10 cellular contexts compared by ENCODE assay signal in genomic region chr11:85810521-85810870, GRCh38. TPM values are rescaled to one million over a fixed set of nuclear protein-coding genes. Genes with fewer than 3 reads are reported as not detected.
DNase-seq lines count a peak whose midpoint lies in the region; ATAC-seq, FAIRE-seq and TF ChIP-seq lines count a peak whose summit lies in the region.
"Had no signal": no experiment of that assay in that cellular context is flagged by ENCODE, and none has a peak within 500 bp of the region (broad histone marks: within the 10 kb centered on the region; RNA-seq: fewer than 3 reads in every experiment).

No MANE protein-coding gene starts in this region.

- dilution Hi-C loops in keratinocyte (cut with MboI; ENCODE audit: extremely low pct_ligation_motif_present, low sequenced_read_pairs), result no loop called here

- DNase-seq in HL-60 (ENCODE audit: low read depth in 1 of 2, low spot score in 1 of 2) (no peak), keratinocyte (ENCODE audit: low read depth, low spot score) (no peak), SHP77 treated with DMSO at 0.1 percent for 48 hours (lab: John Stamatoyannopoulos, UW) (no peak), Ammon's horn (ENCODE audit: low spot score) (no peak)
- no peak for DNase-seq in activated naive CD8-positive, alpha-beta T cell treated with anti-CD3 and anti-CD28 coated beads, Interleukin-2, amount 10 ng/mL, durations not matched to agents 7 days and 5 days

- H3K4me1 ChIP-seq in keratinocyte (ENCODE audit: control insufficient read depth, extremely low read depth, insufficient read depth, low read length) (peaks cover 32% of the 10 kb centered on the region), subcutaneous abdominal adipose tissue (ENCODE audit: control insufficient read depth in 5 of 5, insufficient read depth in 5 of 5, low read length in 5 of 5) (peaks cover 0 to 19% (median 16%) of the 10 kb centered on the region in 5 donors)

- H3K4me1 Mint-ChIP-seq in activated naive CD8-positive, alpha-beta T cell treated with anti-CD3 and anti-CD28 coated beads, Interleukin-2, amount 10 ng/mL, durations not matched to agents 7 days and 5 days, result peaks cover 24% of the 10 kb centered on the region

- no peaks in the 10 kb centered on the region for H3K9me3 Mint-ChIP-seq in activated naive CD8-positive, alpha-beta T cell treated with anti-CD3 and anti-CD28 coated beads, Interleukin-2, amount 10 ng/mL, durations not matched to agents 7 days and 5 days

- H3K79me2 ChIP-seq in keratinocyte (ENCODE audit: control insufficient read depth, insufficient read depth, low read length), result no peaks in the 10 kb centered on the region

- no peaks in the 10 kb centered on the region for H3K9me1 ChIP-seq in keratinocyte (ENCODE audit: control insufficient read depth, extremely low read depth, insufficient read depth, low read length)

- H3K36me3 Mint-ChIP-seq in activated naive CD8-positive, alpha-beta T cell treated with anti-CD3 and anti-CD28 coated beads, Interleukin-2, amount 10 ng/mL, durations not matched to agents 7 days and 5 days, result peaks cover 2% of the 10 kb centered on the region

- H3K27ac ChIP-seq in HL-60 (replicated peaks), result no peak overlapping the region
- H3K27ac ChIP-seq in keratinocyte (ENCODE audit: control insufficient read depth, insufficient read depth, low read length), result no peak overlapping the region
- H3K27ac ChIP-seq in subcutaneous abdominal adipose tissue (ENCODE audit: low read depth, low read length), result no peak overlapping the region

- H3K9ac ChIP-seq in keratinocyte (ENCODE audit: control insufficient read depth, extremely low read depth, insufficient read depth, low read length) (peak overlapping the region; percentile 51), subcutaneous abdominal adipose tissue (ENCODE audit: low read length in 5 of 5) (peak overlapping the region; percentile 11 to 79 (median 74))

- H3K27me3 Mint-ChIP-seq in activated naive CD8-positive, alpha-beta T cell treated with anti-CD3 and anti-CD28 coated beads, Interleukin-2, amount 10 ng/mL, durations not matched to agents 7 days and 5 days, result peaks cover 20% of the 10 kb centered on the region

- H3K9me3 ChIP-seq in keratinocyte (ENCODE audit: control insufficient read depth, low read depth, low read length), result no peaks in the 10 kb centered on the region
- no peaks in the 10 kb centered on the region for H3K9me3 ChIP-seq in subcutaneous abdominal adipose tissue (ENCODE audit: control insufficient read depth in 5 of 5, low read length in 5 of 5)

- peak overlapping the region; percentile 47 for H3K4me3 ChIP-seq in HL-60 (replicated peaks; ENCODE audit: insufficient read depth, low read length)
- H3K4me3 ChIP-seq in keratinocyte (ENCODE audit: control insufficient read depth in 2 of 3, extremely low read depth in 1 of 3, insufficient read depth in 2 of 3, low read depth in 1 of 3, low read length in 3 of 3), result peak overlapping the region; percentile 45 to 77 (median 64)
- H3K4me3 ChIP-seq in subcutaneous abdominal adipose tissue (ENCODE audit: low read depth in 1 of 5, low read length in 5 of 5), result peak overlapping the region; percentile 69 to 87 (median 80)

- peak; percentile 4 for ATAC-seq in activated naive CD8-positive, alpha-beta T cell treated with anti-CD3 and anti-CD28 coated beads, Interleukin-2, amount 10 ng/mL, durations not matched to agents 7 days and 5 days (ENCODE audit: low read depth)
- ATAC-seq in HG02798 (IDR thresholded peaks at IDR 0.05; ENCODE audit: poor library complexity, unreplicated experiment), result no peak
- no peak for ATAC-seq in HG03439 (IDR thresholded peaks at IDR 0.05; ENCODE audit: unreplicated experiment)

- H3K36me3 ChIP-seq in keratinocyte (ENCODE audit: control insufficient read depth in 2 of 2, extremely low read depth in 1 of 2, insufficient read depth in 2 of 2, low read length in 2 of 2) (no peaks in the 10 kb centered on the region), subcutaneous abdominal adipose tissue (ENCODE audit: control insufficient read depth in 5 of 5, insufficient read depth in 5 of 5, low read length in 5 of 5) (no peaks in the 10 kb centered on the region)

- H4K20me1 ChIP-seq in keratinocyte (ENCODE audit: control insufficient read depth, extremely low read depth, insufficient read depth, low read length), result no peaks in the 10 kb centered on the region

- POLR2A ChIA-PET in activated naive CD8-positive, alpha-beta T cell treated with anti-CD3 and anti-CD28 coated beads, Interleukin-2, amount 10 ng/mL, durations not matched to agents 7 days and 5 days (lab: Charles Lee), result interaction anchor here (0.9 to 2.0 kb wide), 8 partner anchors 13 to 163 kb away, joined by 3 to 7 read pairs (median 4); partner anchors contain the start of gene TMEM126A

- H3K4me2 ChIP-seq in keratinocyte (ENCODE audit: control insufficient read depth, extremely low read depth, insufficient read depth, low read depth, low read length), result peak overlapping the region; percentile 87

- H2AFZ ChIP-seq in keratinocyte (ENCODE audit: control insufficient read depth, low read length), result peak overlapping the region; percentile 85

- no peak for FAIRE-seq in keratinocyte (lab: Jason Lieb, UNC)

- H3K27ac Mint-ChIP-seq in activated naive CD8-positive, alpha-beta T cell treated with anti-CD3 and anti-CD28 coated beads, Interleukin-2, amount 10 ng/mL, durations not matched to agents 7 days and 5 days, result peak overlapping the region; percentile 57

- H3K27me3 ChIP-seq in HL-60 (ENCODE audit: insufficient read depth, poor library complexity, severe bottlenecking), result peaks cover 7% of the 10 kb centered on the region
- no peaks in the 10 kb centered on the region for H3K27me3 ChIP-seq in keratinocyte (ENCODE audit: control insufficient read depth, extremely low read depth, insufficient read depth, low read length)
- H3K27me3 ChIP-seq in subcutaneous abdominal adipose tissue (ENCODE audit: control insufficient read depth in 5 of 5, insufficient read depth in 4 of 5, low read length in 5 of 5), result no peaks in the 10 kb centered on the region

- TF ChIP-seq CTCF in HL-60 (IDR thresholded peaks at IDR 0.05; ENCODE audit: insufficient read depth, low read length), result no peak
- TF ChIP-seq CTCF in keratinocyte (optimal IDR thresholded peaks at IDR 0.05 in 1 of 3, IDR thresholded peaks at IDR 0.05 in 1 of 3, conservative IDR thresholded peaks at IDR 0.05 in 1 of 3; ENCODE audit: extremely low read depth in 1 of 3, insufficient read depth in 2 of 3, low read length in 3 of 3), result no peak

- peak overlapping the region; percentile 88 for H3K4me3 Mint-ChIP-seq in activated naive CD8-positive, alpha-beta T cell treated with anti-CD3 and anti-CD28 coated beads, Interleukin-2, amount 10 ng/mL, durations not matched to agents 7 days and 5 days

RNA-seq across cellular contexts. Expression of gene SYTL2, which starts 0.4 kb away (rescaled TPM):
- total RNA-seq in activated naive CD8-positive, alpha-beta T cell treated with anti-CD3 and anti-CD28 coated beads, Interleukin-2, amount 10 ng/mL, durations not matched to agents 7 days and 5 days, result 10 to 100 TPM; 28.7 to 39.3 TPM
- polyA plus RNA-seq in keratinocyte, result 1.3 to 3.1 TPM (median 1.4 TPM) in 3 replicates
- polyA plus RNA-seq in keratinocyte (2011; ENCODE audit: low read depth), result 13.9 TPM
- polyA plus RNA-seq in keratinocyte (2011; cell fraction: cytosol; rRNA removed), result 0.68 and 1.8 TPM in 2 replicates
- polyA plus RNA-seq in keratinocyte (2011; cell fraction: nucleus; rRNA removed), result 6.2 and 11.0 TPM in 2 replicates
- 1.0 and 8.3 TPM in 2 replicates for polyA plus RNA-seq in keratinocyte (2012; ENCODE audit: low replicate concordance)
- polyA minus RNA-seq in keratinocyte, result 1.2 to 3.0 TPM (median 1.9 TPM) in 3 replicates
- not detected for polyA minus RNA-seq in keratinocyte (2011; cell fraction: cytosol; rRNA and poly(A)+ RNA removed)
- 3.9 and 7.0 TPM in 2 replicates for polyA minus RNA-seq in keratinocyte (2011; cell fraction: nucleus; rRNA and poly(A)+ RNA removed)

RNA-seq across cellular contexts. Expression of gene CCDC83, which starts 44.7 kb away (rescaled TPM):
- not detected for total RNA-seq in activated naive CD8-positive, alpha-beta T cell treated with anti-CD3 and anti-CD28 coated beads, Interleukin-2, amount 10 ng/mL, durations not matched to agents 7 days and 5 days
- polyA plus RNA-seq in keratinocyte, result not detected in 3 replicates
- not detected for polyA plus RNA-seq in keratinocyte (2011; ENCODE audit: low read depth)
- not detected in 2 replicates for polyA plus RNA-seq in keratinocyte (2011; cell fraction: cytosol; rRNA removed)
- polyA plus RNA-seq in keratinocyte (2011; cell fraction: nucleus; rRNA removed), result not detected in 2 replicates
- polyA plus RNA-seq in keratinocyte (2012; ENCODE audit: low replicate concordance), result not detected in 2 replicates
- polyA minus RNA-seq in keratinocyte, result not detected in 3 replicates
- not detected for polyA minus RNA-seq in keratinocyte (2011; cell fraction: cytosol; rRNA and poly(A)+ RNA removed)
- polyA minus RNA-seq in keratinocyte (2011; cell fraction: nucleus; rRNA and poly(A)+ RNA removed), result not detected in 2 replicates
- total RNA-seq: myocyte, NCI-H460 had no signal
